In genomic region chr6:169989594-169989993, GRCh38 we compare ENCODE assay signal across 20 cellular contexts.
DNase-seq lines count a peak whose midpoint lies in the region; ATAC-seq and TF ChIP-seq lines count a peak whose summit lies in the region.
"Had no signal": no experiment of that assay in that cellular context is flagged by ENCODE, and none has a peak within 500 bp of the region (broad histone marks: within the 10 kb centered on the region; RNA-seq: fewer than 3 reads in every experiment).

No MANE protein-coding gene starts in this region.

- H3K4me1 Mint-ChIP-seq in activated T-cell treated with anti-CD3 and anti-CD28 coated beads, Interleukin-2, amount 50 U/mL, for 24 hours (ENCODE audit: low read depth): peaks cover 25% of the 10 kb centered on the region
- H3K4me1 Mint-ChIP-seq in CD4-positive, alpha-beta T cell (ENCODE audit: low read depth): peaks cover 33% of the 10 kb centered on the region
- peaks cover 27% of the 10 kb centered on the region for H3K4me1 Mint-ChIP-seq in T-helper 17 cell
- H3K4me1 Mint-ChIP-seq in naive B cell: peaks cover 27 to 46% (median 32%) of the 10 kb centered on the region in 3 donors

- no peaks in the 10 kb centered on the region for H3K9me3 Mint-ChIP-seq in activated T-cell treated with anti-CD3 and anti-CD28 coated beads, Interleukin-2, amount 50 U/mL, for 24 hours
- H3K9me3 Mint-ChIP-seq in CD4-positive, alpha-beta T cell: no peaks in the 10 kb centered on the region
- no peaks in the 10 kb centered on the region for H3K9me3 Mint-ChIP-seq in naive B cell

- no peaks in the 10 kb centered on the region for H3K9me3 ChIP-seq in CD4-positive, alpha-beta T cell (ENCODE audit: control insufficient read depth, low read length)
- H3K9me3 ChIP-seq in T-helper 17 cell (ENCODE audit: control insufficient read depth, low read length, poor library complexity, severe bottlenecking) (no peaks in the 10 kb centered on the region), thyroid gland (no peaks in the 10 kb centered on the region)
- H3K9me3 ChIP-seq: gastrocnemius medialis had no signal

- 89 to 94% methylated on average over 8 of the region's 8 CpGs for WGBS in thyroid gland, 2 donors

- no peak for TF ChIP-seq CTCF in CD4-positive, alpha-beta T cell (IDR thresholded peaks at IDR 0.05)
- TF ChIP-seq CTCF in thyroid gland (IDR thresholded peaks at IDR 0.05): no peak

- intact Hi-C loops in CD4-positive, alpha-beta T cell (cut with DNase I, micrococcal nuclease): no loop called here
- intact Hi-C loops in thyroid gland (cut with DNase I): loop anchor here (10.0 kb wide), 1 partner anchor 165 kb away; no protein-coding TSS in a partner anchor

- H3K4me3 Mint-ChIP-seq in activated T-cell treated with anti-CD3 and anti-CD28 coated beads, Interleukin-2, amount 50 U/mL, for 24 hours: peak overlapping the region; percentile 55
- peak overlapping the region; percentile 83 for H3K4me3 Mint-ChIP-seq in CD4-positive, alpha-beta T cell
- H3K4me3 Mint-ChIP-seq in T-helper 17 cell: peak overlapping the region; percentile 66
- H3K4me3 Mint-ChIP-seq in naive B cell: peak overlapping the region; percentile 28 to 92 (median 69)

- H3K27ac ChIP-seq in CD4-positive, alpha-beta T cell (ENCODE audit: low read depth, low read length): no peak overlapping the region
- no peak overlapping the region for H3K27ac ChIP-seq in thyroid gland
- H3K27ac ChIP-seq: gastrocnemius medialis, KMS-11, parathyroid adenoma, PC-9, WERI-Rb-1 had no signal

- no peak overlapping the region for H3K4me3 ChIP-seq in thyroid gland (replicated peaks in 1 of 3)
- H3K4me3 ChIP-seq: gastrocnemius medialis, PC-9 had no signal

- peaks cover 8 to 9% of the 10 kb centered on the region in 2 donors for H3K4me1 ChIP-seq in thyroid gland
- H3K4me1 ChIP-seq: gastrocnemius medialis, parathyroid adenoma had no signal

- no peaks in the 10 kb centered on the region for H3K36me3 ChIP-seq in thyroid gland
- H3K36me3 ChIP-seq: gastrocnemius medialis, WERI-Rb-1 had no signal

- H3K27me3 Mint-ChIP-seq in activated T-cell treated with anti-CD3 and anti-CD28 coated beads, Interleukin-2, amount 50 U/mL, for 24 hours: no peaks in the 10 kb centered on the region
- H3K27me3 Mint-ChIP-seq in CD4-positive, alpha-beta T cell: no peaks in the 10 kb centered on the region
- H3K27me3 Mint-ChIP-seq in T-helper 17 cell (peaks cover 6% of the 10 kb centered on the region), naive B cell (peaks cover 0 to 12% (median 4%) of the 10 kb centered on the region in 3 donors)

- peak overlapping the region; percentile 82 for H3K27ac Mint-ChIP-seq in activated T-cell treated with anti-CD3 and anti-CD28 coated beads, Interleukin-2, amount 50 U/mL, for 24 hours
- H3K27ac Mint-ChIP-seq in CD4-positive, alpha-beta T cell: peak overlapping the region; percentile 92
- H3K27ac Mint-ChIP-seq in T-helper 17 cell: peak overlapping the region; percentile 86
- peak overlapping the region; percentile 11 to 93 (median 54) for H3K27ac Mint-ChIP-seq in naive B cell

- TF ChIP-seq POLR2A in thyroid gland (IDR thresholded peaks at IDR 0.05): no peak

- H3K36me3 Mint-ChIP-seq in activated T-cell treated with anti-CD3 and anti-CD28 coated beads, Interleukin-2, amount 50 U/mL, for 24 hours (ENCODE audit: low read depth): no peaks in the 10 kb centered on the region
- no peaks in the 10 kb centered on the region for H3K36me3 Mint-ChIP-seq in CD4-positive, alpha-beta T cell (ENCODE audit: low read depth)
- peaks cover 6% of the 10 kb centered on the region for H3K36me3 Mint-ChIP-seq in T-helper 17 cell (ENCODE audit: low read depth)
- H3K36me3 Mint-ChIP-seq in naive B cell: no peaks in the 10 kb centered on the region

- CTCF ChIA-PET in CD4-positive, alpha-beta T cell (lab: Charles Lee): no interaction called here

- POLR2A ChIA-PET in CD4-positive, alpha-beta T cell (lab: Charles Lee): no interaction called here

- no peak for DNase-seq in activated T-cell treated with anti-CD3 and anti-CD28 coated beads, Interleukin-2, amount 50 U/mL, for 24 hours
- no peak for DNase-seq in activated T-cell treated with anti-CD3 and anti-CD28 coated beads, Interleukin-2, amount 50 U/mL, for 48 hours
- DNase-seq in CD4-positive, alpha-beta T cell: no peak
- DNase-seq in T-helper 17 cell: no peak
- DNase-seq in naive B cell: no peak
- no peak for DNase-seq in NCI-H1694 treated with DMSO at 0.1 percent for 48 hours (lab: John Stamatoyannopoulos, UW)
- DNase-seq in GM19240 (ENCODE audit: insufficient read length, low spot score): no peak
- no peak for DNase-seq in thyroid gland
- DNase-seq: ACHN; DMS153; effector memory CD4-positive, alpha-beta T cell; gastrocnemius medialis; mammary epithelial cell; NCI-H2029; NCI-H345; PC-9; SHP77 treated with DMSO at 0.1 percent for 48 hours; WERI-Rb-1 had no signal

- no peak for ATAC-seq in CD4-positive, alpha-beta T cell (ENCODE audit: poor library complexity)
- no peak for ATAC-seq in T-helper 17 cell
- ATAC-seq in naive B cell (ENCODE audit: low read depth in 2 of 2): peak in 1 of 2 donors; percentile 24
- ATAC-seq: gastrocnemius medialis had no signal

- no peaks in the 10 kb centered on the region for H3K27me3 ChIP-seq in CD4-positive, alpha-beta T cell (ENCODE audit: control insufficient read depth, insufficient read depth, low read length)
- H3K27me3 ChIP-seq in thyroid gland: no peaks in the 10 kb centered on the region
- H3K27me3 ChIP-seq: gastrocnemius medialis had no signal
